Comparison of ENCODE assay signal across 22 cellular contexts in genomic region chr10:118472961-118473675, GRCh38.
DNase-seq lines count a peak whose midpoint lies in the region; ATAC-seq and TF ChIP-seq lines count a peak whose summit lies in the region.
"Had no signal": no experiment of that assay in that cellular context is flagged by ENCODE, and none has a peak within 500 bp of the region (broad histone marks: within the 10 kb centered on the region; RNA-seq: fewer than 3 reads in every experiment).

No MANE protein-coding gene starts in this region.

- peak overlapping the region in 1 of 2 donors; percentile 16 for H3K4me3 Mint-ChIP-seq in CD14-positive monocyte
- H3K4me3 Mint-ChIP-seq: activated naive CD4-positive, alpha-beta T cell treated with anti-CD3 and anti-CD28 coated beads, Interleukin-2, amount 10 ng/mL, durations not matched to agents 7 days and 5 days; dendritic cell treated with granulocyte-macrophage colony-stimulating factor and Interleukin-4, amounts not matched to agents 40 ng/mL and 50 ng/mL, for 4 days had no signal

- H3K27ac Mint-ChIP-seq in CD14-positive monocyte = no peak overlapping the region
- H3K27ac Mint-ChIP-seq: activated naive CD4-positive, alpha-beta T cell treated with anti-CD3 and anti-CD28 coated beads, Interleukin-2, amount 10 ng/mL, durations not matched to agents 7 days and 5 days; dendritic cell treated with granulocyte-macrophage colony-stimulating factor and Interleukin-4, amounts not matched to agents 40 ng/mL and 50 ng/mL, for 4 days had no signal

- H3K27me3 Mint-ChIP-seq in CD14-positive monocyte (ENCODE audit: low read depth in 3 of 3) = peaks cover 15 to 32% (median 25%) of the 10 kb centered on the region in 3 donors

- peaks cover 26% of the 10 kb centered on the region for H3K4me1 ChIP-seq in foreskin keratinocyte
- H3K4me1 ChIP-seq: stomach, transverse colon had no signal

- intact Hi-C loops in CD14-positive monocyte (cut with micrococcal nuclease) = no loop called here

- DNase-seq in ELR (ENCODE audit: low read depth) = peak; percentile 12
- DNase-seq in LHCN-M2 (ENCODE audit: low read depth) = peak; percentile 36
- DNase-seq in NCI-H524 treated with DMSO at 0.1 percent for 48 hours (lab: John Stamatoyannopoulos, UW) = peak; percentile 23
- no peak for DNase-seq in foreskin keratinocyte
- DNase-seq in CD14-positive monocyte (ENCODE audit: low spot score) = no peak
- no peak for DNase-seq in kidney glomerular epithelial cell (lab: John Stamatoyannopoulos, UW)
- DNase-seq: activated CD8-positive, alpha-beta memory T cell treated with anti-CD3 and anti-CD28 coated beads for 24 hours; activated naive CD4-positive, alpha-beta T cell treated with anti-CD3 and anti-CD28 coated beads, Interleukin-2, amount 10 ng/mL, durations not matched to agents 7 days and 5 days; activated T-cell treated with anti-CD3 and anti-CD28 coated beads, Interleukin-2, amount 50 U/mL, for 48 hours; AML-193; Caco-2; NCI-H510A treated with DMSO at 0.1 percent for 48 hours; Right ventricle myocardium superior; stimulated activated CD4-positive, alpha-beta T cell treated with anti-CD3 and anti-CD28 coated beads, Interleukin-15, amount 100 ng/mL, for 24 hours; stomach; transverse colon had no signal

- H3K27me3 ChIP-seq in foreskin keratinocyte = no peaks in the 10 kb centered on the region

- ATAC-seq in foreskin keratinocyte = no peak
- ATAC-seq in HG03521 (IDR thresholded peaks at IDR 0.05; ENCODE audit: unreplicated experiment) = no peak
- no peak for ATAC-seq in GM18870 (IDR thresholded peaks at IDR 0.05; ENCODE audit: unreplicated experiment)
- ATAC-seq: sciatic nerve had no signal

- peaks cover 0 to 8% (median 2%) of the 10 kb centered on the region in 7 donors for H3K9me3 Mint-ChIP-seq in CD14-positive monocyte
- H3K9me3 Mint-ChIP-seq: activated naive CD4-positive, alpha-beta T cell treated with anti-CD3 and anti-CD28 coated beads, Interleukin-2, amount 10 ng/mL, durations not matched to agents 7 days and 5 days; dendritic cell treated with granulocyte-macrophage colony-stimulating factor and Interleukin-4, amounts not matched to agents 40 ng/mL and 50 ng/mL, for 4 days; nephron had no signal

- TF ChIP-seq CTCF in foreskin keratinocyte (conservative IDR thresholded peaks at IDR 0.05) = no peak
- TF ChIP-seq CTCF in CD14-positive monocyte (IDR thresholded peaks at IDR 0.05) = no peak

- peak overlapping the region; percentile 66 for H3K27ac ChIP-seq in foreskin keratinocyte
- H3K27ac ChIP-seq: cardiac muscle cell, stomach, transverse colon had no signal

- H3K36me3 Mint-ChIP-seq in CD14-positive monocyte = no peaks in the 10 kb centered on the region
- H3K36me3 Mint-ChIP-seq: activated naive CD4-positive, alpha-beta T cell treated with anti-CD3 and anti-CD28 coated beads, Interleukin-2, amount 10 ng/mL, durations not matched to agents 7 days and 5 days had no signal

- H3K4me1 Mint-ChIP-seq in CD14-positive monocyte = no peaks in the 10 kb centered on the region
- H3K4me1 Mint-ChIP-seq: activated naive CD4-positive, alpha-beta T cell treated with anti-CD3 and anti-CD28 coated beads, Interleukin-2, amount 10 ng/mL, durations not matched to agents 7 days and 5 days had no signal

Comparison
In these comparisons a context has a peak if more than half of its experiments do, and no peak if none do; other contexts are left out.
1. DNase-seq: peak in ELR (single experiment), LHCN-M2 (single experiment) and NCI-H524 treated with DMSO at 0.1 percent for 48 hours (single experiment); none in foreskin keratinocyte (0 of 2), CD14-positive monocyte (single experiment) and kidney glomerular epithelial cell (single experiment).